Comparison of ENCODE assay signal across 1 cellular context in genomic region chr2:97957432-97958183, GRCh38.
TF ChIP-seq lines count a peak whose summit lies in the region.

No MANE protein-coding gene starts in this region.

TF ChIP-seq in K562, 482 proteins besides CTCF, POLR2A, EP300 and RAD21:
- TF ChIP-seq ELK1 (CRISPR knock-in tag; IDR thresholded peaks at IDR 0.05) (no peak), TEAD1 (CRISPR knock-in tag; IDR thresholded peaks at IDR 0.05) (no peak), CC2D1A (IDR thresholded peaks at IDR 0.05) (no peak), ZNF175 (CRISPR knock-in tag; IDR thresholded peaks at IDR 0.05; ENCODE audit: low read depth) (no peak), CBX3 (IDR thresholded peaks at IDR 0.05; ENCODE audit: borderline replicate concordance in 1 of 2, low read length in 2 of 2) (no peak), TFAM (CRISPR knock-in tag; conservative IDR thresholded peaks at IDR 0.05) (no peak), ZNF639 (CRISPR knock-in tag; conservative IDR thresholded peaks at IDR 0.05 in 1 of 2, IDR thresholded peaks at IDR 0.05 in 1 of 2) (no peak), E2F5 (CRISPR knock-in tag; IDR thresholded peaks at IDR 0.05) (no peak)
